In genomic region chr1:111669268-111669667, GRCh38 we compare ENCODE assay signal across 1 cellular context.
TF ChIP-seq lines count a peak whose summit lies in the region.

No MANE protein-coding gene starts in this region.

TF ChIP-seq in K562, 482 proteins besides CTCF, POLR2A, EP300 and RAD21 (continued from another document and continues in another):
- TF ChIP-seq POLR2AphosphoS2 (IDR thresholded peaks at IDR 0.05; ENCODE audit: low read length) (no peak), BACH1 (tag; IDR thresholded peaks at IDR 0.05) (no peak), THRB (CRISPR knock-in tag; conservative IDR thresholded peaks at IDR 0.05) (no peak), E2F6 (IDR thresholded peaks at IDR 0.05; ENCODE audit: borderline replicate concordance in 1 of 2, extremely low read depth in 1 of 2, insufficient read depth in 1 of 2, insufficient read length in 1 of 2, low read depth in 1 of 2, low read length in 1 of 2, poor library complexity in 1 of 2, severe bottlenecking in 1 of 2) (no peak), GABPB1 (CRISPR knock-in tag; IDR thresholded peaks at IDR 0.05) (no peak), TFAM (CRISPR knock-in tag; conservative IDR thresholded peaks at IDR 0.05) (no peak), CBFA2T3 (IDR thresholded peaks at IDR 0.05) (peak; percentile 74), ZNF77 (CRISPR knock-in tag; IDR thresholded peaks at IDR 0.05) (no peak), PML (IDR thresholded peaks at IDR 0.05; ENCODE audit: low read length) (no peak), NCOR1 (IDR thresholded peaks at IDR 0.05) (peak; percentile 57), HMBOX1 (IDR thresholded peaks at IDR 0.05) (no peak), PRMT5 (CRISPR knock-in tag; IDR thresholded peaks at IDR 0.05) (no peak), ZNF232 (CRISPR knock-in tag; IDR thresholded peaks at IDR 0.05) (no peak), TAL1 (IDR thresholded peaks at IDR 0.05) (peak; percentile 43; the same call in 1 of the 2 replicates), E2F8 (IDR thresholded peaks at IDR 0.05; ENCODE audit: low read depth, partially characterized antibody) (no peak), TCFL5 (CRISPR knock-in tag; conservative IDR thresholded peaks at IDR 0.05) (no peak), MAFF (IDR thresholded peaks at IDR 0.05; ENCODE audit: low read length) (peak; percentile 39; the same call in 1 of the 2 replicates), DNMT1 (IDR thresholded peaks at IDR 0.05) (no peak), SMARCC2 (IDR thresholded peaks at IDR 0.05; ENCODE audit: low read depth) (no peak), SMAD3 (CRISPR knock-in tag; conservative IDR thresholded peaks at IDR 0.05) (no peak), HNRNPLL (IDR thresholded peaks at IDR 0.05; ENCODE audit: low read depth, low read length, poor library complexity, severe bottlenecking) (no peak), RFX5 (IDR thresholded peaks at IDR 0.05; ENCODE audit: low read depth, low read length) (no peak), ZNF274 (IDR thresholded peaks at IDR 0.05; ENCODE audit: borderline replicate concordance, low read depth, low read length) (no peak), STAT5B (CRISPR knock-in tag; IDR thresholded peaks at IDR 0.05) (no peak), USF1 (CRISPR knock-in tag; IDR thresholded peaks at IDR 0.05) (no peak), TEAD4 (IDR thresholded peaks at IDR 0.05; ENCODE audit: low read length) (peak; percentile 42; the same call in 1 of the 2 replicates), TEAD4 (CRISPR knock-in tag; IDR thresholded peaks at IDR 0.05; ENCODE audit: borderline replicate concordance) (no peak), NFIX (CRISPR knock-in tag; IDR thresholded peaks at IDR 0.05; ENCODE audit: low read depth) (no peak), L3MBTL2 (IDR thresholded peaks at IDR 0.05) (no peak), CBX8 (IDR thresholded peaks at IDR 0.05; ENCODE audit: borderline replicate concordance, extremely low read depth, low read depth, low read length, poor library complexity, severe bottlenecking) (no peak), ZC3H11A (IDR thresholded peaks at IDR 0.05; ENCODE audit: low read depth, low read length) (no peak), BCOR (IDR thresholded peaks at IDR 0.05) (no peak), CXXC5 (CRISPR knock-in tag; IDR thresholded peaks at IDR 0.05) (no peak), SAFB2 (IDR thresholded peaks at IDR 0.05; ENCODE audit: borderline replicate concordance, low read depth, low read length, severe bottlenecking) (no peak), GABPA (tag; conservative IDR thresholded peaks at IDR 0.05; ENCODE audit: low read depth) (no peak), MNT (conservative IDR thresholded peaks at IDR 0.05) (peak in 1 of 2 experiments; percentile 46; a peak in 1 of 4 replicates), NR2C2 (CRISPR knock-in tag; IDR thresholded peaks at IDR 0.05) (no peak), NR2C2 (tag; IDR thresholded peaks at IDR 0.05) (no peak), HDAC1 (IDR thresholded peaks at IDR 0.05) (no peak), NKRF (IDR thresholded peaks at IDR 0.05; ENCODE audit: borderline replicate concordance) (no peak), KAT2B (IDR thresholded peaks at IDR 0.05; ENCODE audit: low read depth, low read length) (no peak), U2AF2 (optimal IDR thresholded peaks at IDR 0.05; ENCODE audit: low read depth, low read length) (no peak)
- TF ChIP-seq, protein P1, sequence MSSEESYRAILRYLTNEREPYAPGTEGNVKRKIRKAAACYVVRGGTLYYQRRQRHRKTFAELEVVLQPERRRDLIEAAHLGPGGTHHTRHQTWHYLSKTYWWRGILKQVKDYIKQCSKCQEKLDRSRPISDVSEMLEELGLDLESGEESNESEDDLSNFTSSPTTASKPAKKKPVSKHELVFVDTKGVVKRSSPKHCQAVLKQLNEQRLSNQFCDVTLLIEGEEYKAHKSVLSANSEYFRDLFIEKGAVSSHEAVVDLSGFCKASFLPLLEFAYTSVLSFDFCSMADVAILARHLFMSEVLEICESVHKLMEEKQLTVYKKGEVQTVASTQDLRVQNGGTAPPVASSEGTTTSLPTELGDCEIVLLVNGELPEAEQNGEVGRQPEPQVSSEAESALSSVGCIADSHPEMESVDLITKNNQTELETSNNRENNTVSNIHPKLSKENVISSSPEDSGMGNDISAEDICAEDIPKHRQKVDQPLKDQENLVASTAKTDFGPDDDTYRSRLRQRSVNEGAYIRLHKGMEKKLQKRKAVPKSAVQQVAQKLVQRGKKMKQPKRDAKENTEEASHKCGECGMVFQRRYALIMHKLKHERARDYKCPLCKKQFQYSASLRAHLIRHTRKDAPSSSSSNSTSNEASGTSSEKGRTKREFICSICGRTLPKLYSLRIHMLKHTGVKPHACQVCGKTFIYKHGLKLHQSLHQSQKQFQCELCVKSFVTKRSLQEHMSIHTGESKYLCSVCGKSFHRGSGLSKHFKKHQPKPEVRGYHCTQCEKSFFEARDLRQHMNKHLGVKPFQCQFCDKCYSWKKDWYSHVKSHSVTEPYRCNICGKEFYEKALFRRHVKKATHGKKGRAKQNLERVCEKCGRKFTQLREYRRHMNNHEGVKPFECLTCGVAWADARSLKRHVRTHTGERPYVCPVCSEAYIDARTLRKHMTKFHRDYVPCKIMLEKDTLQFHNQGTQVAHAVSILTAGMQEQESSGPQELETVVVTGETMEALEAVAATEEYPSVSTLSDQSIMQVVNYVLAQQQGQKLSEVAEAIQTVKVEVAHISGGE (CRISPR knock-in tag; IDR thresholded peaks at IDR 0.05), result no peak
- TF ChIP-seq, protein P2, sequence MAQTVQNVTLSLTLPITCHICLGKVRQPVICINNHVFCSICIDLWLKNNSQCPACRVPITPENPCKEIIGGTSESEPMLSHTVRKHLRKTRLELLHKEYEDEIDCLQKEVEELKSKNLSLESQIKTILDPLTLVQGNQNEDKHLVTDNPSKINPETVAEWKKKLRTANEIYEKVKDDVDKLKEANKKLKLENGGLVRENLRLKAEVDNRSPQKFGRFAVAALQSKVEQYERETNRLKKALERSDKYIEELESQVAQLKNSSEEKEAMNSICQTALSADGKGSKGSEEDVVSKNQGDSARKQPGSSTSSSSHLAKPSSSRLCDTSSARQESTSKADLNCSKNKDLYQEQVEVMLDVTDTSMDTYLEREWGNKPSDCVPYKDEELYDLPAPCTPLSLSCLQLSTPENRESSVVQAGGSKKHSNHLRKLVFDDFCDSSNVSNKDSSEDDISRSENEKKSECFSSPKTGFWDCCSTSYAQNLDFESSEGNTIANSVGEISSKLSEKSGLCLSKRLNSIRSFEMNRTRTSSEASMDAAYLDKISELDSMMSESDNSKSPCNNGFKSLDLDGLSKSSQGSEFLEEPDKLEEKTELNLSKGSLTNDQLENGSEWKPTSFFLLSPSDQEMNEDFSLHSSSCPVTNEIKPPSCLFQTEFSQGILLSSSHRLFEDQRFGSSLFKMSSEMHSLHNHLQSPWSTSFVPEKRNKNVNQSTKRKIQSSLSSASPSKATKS (CRISPR knock-in tag; IDR thresholded peaks at IDR 0.05), result no peak
- TF ChIP-seq, protein P3, sequence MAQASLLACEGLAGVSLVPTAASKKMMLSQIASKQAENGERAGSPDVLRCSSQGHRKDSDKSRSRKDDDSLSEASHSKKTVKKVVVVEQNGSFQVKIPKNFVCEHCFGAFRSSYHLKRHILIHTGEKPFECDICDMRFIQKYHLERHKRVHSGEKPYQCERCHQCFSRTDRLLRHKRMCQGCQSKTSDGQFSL (CRISPR knock-in tag; IDR thresholded peaks at IDR 0.05), result no peak
- TF ChIP-seq, protein P3 (tag; IDR thresholded peaks at IDR 0.05), result no peak
- TF ChIP-seq, protein P4, sequence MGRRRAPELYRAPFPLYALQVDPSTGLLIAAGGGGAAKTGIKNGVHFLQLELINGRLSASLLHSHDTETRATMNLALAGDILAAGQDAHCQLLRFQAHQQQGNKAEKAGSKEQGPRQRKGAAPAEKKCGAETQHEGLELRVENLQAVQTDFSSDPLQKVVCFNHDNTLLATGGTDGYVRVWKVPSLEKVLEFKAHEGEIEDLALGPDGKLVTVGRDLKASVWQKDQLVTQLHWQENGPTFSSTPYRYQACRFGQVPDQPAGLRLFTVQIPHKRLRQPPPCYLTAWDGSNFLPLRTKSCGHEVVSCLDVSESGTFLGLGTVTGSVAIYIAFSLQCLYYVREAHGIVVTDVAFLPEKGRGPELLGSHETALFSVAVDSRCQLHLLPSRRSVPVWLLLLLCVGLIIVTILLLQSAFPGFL (CRISPR knock-in tag; IDR thresholded peaks at IDR 0.05), result no peak
